Comparison of ENCODE assay signal across 8 cellular contexts in genomic region chr10:34815174-34816066, GRCh38. TPM values are rescaled to one million over a fixed set of nuclear protein-coding genes. Genes with fewer than 3 reads are reported as not detected.
DNase-seq lines count a peak whose midpoint lies in the region; ATAC-seq, FAIRE-seq and TF ChIP-seq lines count a peak whose summit lies in the region.

PARD3 (minus strand) TSS chr10:34815296; CDS start chr10:34814995, 301 bp downstream.

- in situ Hi-C loops in GM13976 (cut with MboI; ENCODE audit: low sequenced_read_pairs, unreplicated experiment): no loop called here
- in situ Hi-C loops in SK-MEL-5 (cut with HindIII; ENCODE audit: low pct_unique_long_range_greater_than_20kb, low sequenced_read_pairs): no loop called here

- H3K4me1 ChIP-seq in A673 (ENCODE audit: insufficient read depth, low read length, poor library complexity, severe bottlenecking) (peaks cover 14% of the 10 kb centered on the region), H1 (replicated peaks in 1 of 4; ENCODE audit: control insufficient read depth in 3 of 4, insufficient read depth in 4 of 4, low read length in 3 of 4) (peaks cover 6 to 17% (median 14%) of the 10 kb centered on the region in 4 experiments), lung (ENCODE audit: control insufficient read depth in 2 of 2, insufficient read depth in 2 of 2, low read length in 2 of 2) (peaks cover 2 to 9% of the 10 kb centered on the region in 2 donors), thyroid gland (peaks cover 16 to 26% of the 10 kb centered on the region in 2 donors)

- no peak within 1 kb of the TSS for H3K23ac ChIP-seq in H1 (ENCODE audit: insufficient read length)

- H3K36me3 ChIP-seq in A673 (ENCODE audit: insufficient read depth, low read length, poor library complexity, severe bottlenecking) (no peaks in the 10 kb centered on the region), H1 (ENCODE audit: control insufficient read depth in 2 of 4, insufficient read depth in 4 of 4, low read length in 3 of 4) (no peaks in the 10 kb centered on the region), lung (ENCODE audit: control insufficient read depth in 2 of 2, insufficient read depth in 2 of 2, low read length in 2 of 2) (no peaks in the 10 kb centered on the region), thyroid gland (no peaks in the 10 kb centered on the region)

- H3K27ac ChIP-seq in A673 (ENCODE audit: low read depth, low read length, poor library complexity, severe bottlenecking) (peak within 1 kb of the TSS; percentile 56), H1 (ENCODE audit: low read depth, low read length) (peak within 1 kb of the TSS; percentile 66), lung (ENCODE audit: low read depth in 1 of 2, low read length in 1 of 2) (peak within 1 kb of the TSS; percentile 85 to 90), thyroid gland (peak within 1 kb of the TSS; percentile 78 to 91 (median 80))

- TF ChIP-seq RAD21 in H1 (IDR thresholded peaks at IDR 0.05 in 1 of 2, conservative IDR thresholded peaks at IDR 0.05 in 1 of 2; ENCODE audit: low read depth in 2 of 2, low read length in 2 of 2): no peak

- no peak within 1 kb of the TSS for H2BK20ac ChIP-seq in H1 (ENCODE audit: low read length)

- no peak within 1 kb of the TSS for H2BK15ac ChIP-seq in H1 (ENCODE audit: low read length)

- H4K8ac ChIP-seq in H1 (ENCODE audit: extremely low read depth, insufficient read depth, low read length): peak within 1 kb of the TSS; percentile 89

- H3K23me2 ChIP-seq in H1 (ENCODE audit: low read depth, low read length): peaks cover 11% of the 10 kb centered on the region

- H2AK5ac ChIP-seq in H1 (ENCODE audit: low read depth, low read length): no peak within 1 kb of the TSS

- POLR2A ChIA-PET in A673 (lab: Charles Lee; ENCODE audit: low non-redundant PET): no interaction called here
- POLR2A ChIA-PET in H1 (lab: Charles Lee; ENCODE audit: partially characterized antibody): interaction anchor here (1.2 to 1.4 kb wide), 2 partner anchors 14 to 48 kb away, joined by 3 read pairs; no protein-coding TSS in a partner anchor

- peak within 1 kb of the TSS; percentile 88 for H3K18ac ChIP-seq in H1 (ENCODE audit: extremely low read depth, low read length)

- H3K56ac ChIP-seq in H1 (replicated peaks; ENCODE audit: insufficient read length, low read depth, low read length): peak within 1 kb of the TSS; percentile 56

- H3K4ac ChIP-seq in H1 (replicated peaks; ENCODE audit: insufficient read length, low read depth, low read length): peak within 1 kb of the TSS; percentile 25

- TF ChIP-seq POLR2A in H1 (IDR thresholded peaks at IDR 0.05; ENCODE audit: control extremely low read depth in 1 of 2, low read depth in 2 of 2, low read length in 2 of 2): peak in 1 of 2 experiments; percentile 49; a peak in 1 of 3 replicates
- peak in 1 of 2 donors; percentile 59 for TF ChIP-seq POLR2A in thyroid gland (IDR thresholded peaks at IDR 0.05)

- ATAC-seq in HG03460 (IDR thresholded peaks at IDR 0.05; ENCODE audit: unreplicated experiment) (peak; percentile 57), lung (ENCODE audit: insufficient read depth, low FRiP score) (peak; percentile 59)

- 0 out of 2 replicates have a peak within 1 kb of the TSS, but pooled peaks have one; percentile 5 for H2BK5ac ChIP-seq in H1 (ENCODE audit: low read depth, low read length)

- H3K4me3 ChIP-seq in A673 (ENCODE audit: low read depth, low read length, poor library complexity, severe bottlenecking) (peak within 1 kb of the TSS; percentile 78), H1 (ENCODE audit: extremely low read depth in 1 of 4, insufficient read depth in 2 of 4, low read depth in 3 of 4, low read length in 4 of 4) (peak within 1 kb of the TSS; percentile 80 to 98 (median 82)), lung (peak within 1 kb of the TSS; percentile 87), thyroid gland (replicated peaks in 1 of 3) (peak within 1 kb of the TSS; percentile 51 to 84 (median 78))

- peaks cover 15 to 17% of the 10 kb centered on the region in 2 experiments for H4K20me1 ChIP-seq in H1 (replicated peaks in 1 of 2; ENCODE audit: control insufficient read depth in 1 of 2, insufficient read depth in 2 of 2, low read length in 2 of 2)

- H3K79me2 ChIP-seq in H1 (ENCODE audit: control insufficient read depth in 1 of 2, insufficient read depth in 2 of 2, low read length in 2 of 2): peaks cover 4 to 38% of the 10 kb centered on the region in 2 experiments; a peak in 3 of 4 replicates

- CTCF ChIA-PET in A673 (lab: Charles Lee) (interaction anchor here (0.7 kb wide), 1 partner anchor 49 kb away, joined by 3 read pairs; no protein-coding TSS in a partner anchor), H1 (lab: Charles Lee; ENCODE audit: partially characterized antibody) (interaction anchor here (0.8 to 3.0 kb wide), 8 partner anchors 10 to 179 kb away, joined by 3 to 12 read pairs (median 4); no protein-coding TSS in a partner anchor)

- no peak for TF ChIP-seq EP300 in H1 (IDR thresholded peaks at IDR 0.05; ENCODE audit: borderline replicate concordance in 1 of 2, low read depth in 2 of 2, low read length in 2 of 2)

- 1% methylated on average over 15 of the region's 84 CpGs; no CpG with 5 or more reads in 1 of the 2 experiments for WGBS in H1 (ENCODE audit: extremely low coverage in 1 of 2, insufficient coverage in 1 of 2, insufficient read length in 1 of 2, insufficient replicate concordance in 2 of 2, low coverage in 1 of 2, low lambda C conversion rate in 2 of 2, missing lambda C conversion rate in 1 of 2), 2 experiments
- 0 to 1% methylated on average over 33 to 77 of the region's 84 CpGs for WGBS in lung, 2 donors
- 0 to 1% methylated on average over 27 of the region's 84 CpGs for WGBS in thyroid gland, 2 donors

- no peak for FAIRE-seq in H1 (lab: Jason Lieb, UNC)

- peak within 1 kb of the TSS; percentile 52 to 91 (median 70) for H3K9ac ChIP-seq in H1 (replicated peaks in 1 of 4; ENCODE audit: extremely low read depth in 1 of 4, low read depth in 3 of 4, low read length in 3 of 4)

- H3K27me3 ChIP-seq in A673 (replicated peaks; ENCODE audit: insufficient read depth, low read depth, low read length, poor library complexity) (no peaks in the 10 kb centered on the region), H1 (replicated peaks in 1 of 4; ENCODE audit: control insufficient read depth in 3 of 4, extremely low read depth in 1 of 4, insufficient read depth in 3 of 4, low read length in 3 of 4) (peaks cover 0 to 20% (median 14%) of the 10 kb centered on the region in 4 experiments; a peak in 5 of 7 replicates), lung (ENCODE audit: control insufficient read depth, insufficient read depth) (no peaks in the 10 kb centered on the region), thyroid gland (no peaks in the 10 kb centered on the region)

- peak; percentile 79 for DNase-seq in A673 (ENCODE audit: low spot score)
- DNase-seq in GM13976 (ENCODE audit: low spot score): peak; percentile 83
- DNase-seq in SK-MEL-5 (ENCODE audit: low read depth, low spot score): peak; percentile 52
- peak in 1 of 2 experiments; percentile 76 for DNase-seq in H1 (ENCODE audit: low read depth in 1 of 2, low spot score in 2 of 2)
- peak; percentile 61 for DNase-seq in lung (ENCODE audit: low spot score)
- peak; percentile 71 to 75 for DNase-seq in thyroid gland
- no peak for DNase-seq in stimulated activated CD4-positive, alpha-beta T cell treated with anti-CD3 and anti-CD28 coated beads, Interleukin-4, amount 100 ng/mL, for 4 hours

- no peak within 1 kb of the TSS for H2BK120ac ChIP-seq in H1 (replicated peaks; ENCODE audit: low read depth, low read length)

- no peaks in the 10 kb centered on the region for H3K9me3 ChIP-seq in A673 (ENCODE audit: low read depth, low read length, poor library complexity, severe bottlenecking)
- no peaks in the 10 kb centered on the region for H3K9me3 ChIP-seq in H1 (ENCODE audit: insufficient read depth in 2 of 2, low read depth in 1 of 2, low read length in 1 of 2)
- H3K9me3 ChIP-seq in lung (ENCODE audit: control insufficient read depth in 2 of 2, insufficient read depth in 1 of 2, low read length in 1 of 2): no peaks in the 10 kb centered on the region
- no peaks in the 10 kb centered on the region for H3K9me3 ChIP-seq in thyroid gland

- BruUV-seq in A673 (replicated peaks; lab: Mats Ljungman, UMichigan): no TSS peak

- H4K91ac ChIP-seq in H1 (replicated peaks; ENCODE audit: insufficient read length, low read length): no peak within 1 kb of the TSS

- H2AFZ ChIP-seq in H1 (ENCODE audit: low read length): 0 out of 2 replicates have a peak within 1 kb of the TSS, but pooled peaks have one; percentile 62

- intact Hi-C loops in A673 (cut with micrococcal nuclease; ENCODE audit: unreplicated experiment) (no loop called here), thyroid gland (cut with DNase I) (loop anchor here (10.0 kb wide), 2 partner anchors 81 to 141 kb away; no protein-coding TSS in a partner anchor)

- no peak within 1 kb of the TSS for H3K14ac ChIP-seq in H1 (ENCODE audit: insufficient read length)

- peak within 1 kb of the TSS; percentile 93 to 100 for H3K4me2 ChIP-seq in H1 (ENCODE audit: insufficient read depth in 1 of 2, low read depth in 2 of 2, low read length in 2 of 2)

- no peak within 1 kb of the TSS for H2BK12ac ChIP-seq in H1 (ENCODE audit: low read depth, low read length)

- TF ChIP-seq CTCF in A673 (conservative IDR thresholded peaks at IDR 0.05; ENCODE audit: low read depth, low read length): no peak
- no peak for TF ChIP-seq CTCF in GM13976 (IDR thresholded peaks at IDR 0.05; ENCODE audit: borderline replicate concordance, control extremely low read depth, extremely low read depth, insufficient read depth, missing control alignments)
- peak in 1 of 3 experiments; percentile 2; a peak in 1 of 4 replicates for TF ChIP-seq CTCF in H1 (IDR thresholded peaks at IDR 0.05; ENCODE audit: control extremely low read depth in 1 of 3, insufficient read depth in 1 of 3, low read depth in 1 of 3, low read length in 3 of 3)
- TF ChIP-seq CTCF in lung (IDR thresholded peaks at IDR 0.05; ENCODE audit: control extremely low read depth, extremely low read depth): no peak
- no peak for TF ChIP-seq CTCF in thyroid gland (IDR thresholded peaks at IDR 0.05)

- H3K79me1 ChIP-seq in H1 (ENCODE audit: low read depth, low read length): peaks cover 8% of the 10 kb centered on the region

- H4K5ac ChIP-seq in H1 (ENCODE audit: insufficient read length, low read depth, low read length): peak within 1 kb of the TSS; percentile 91

RNA-seq across cellular contexts. Expression of gene PARD3, which starts in this region (rescaled TPM):
- total RNA-seq in A673 (2021) (28.0 and 32.3 TPM in 2 replicates), lung (10 to 100 TPM; 28.8 to 69.2 TPM), thyroid gland (10 to 100 TPM; 48.6 to 88.4 (median 57.7) TPM)
- 42.4 and 44.2 TPM in 2 replicates for total RNA-seq in SK-MEL-5 (2014; rRNA removed; shearing (Covaris generic))
- polyA plus RNA-seq in SK-MEL-5 (2015; cell fraction: cytosol; rRNA removed): 25.6 and 36.2 TPM in 2 replicates
- 19.6 and 22.1 TPM in 2 replicates for polyA plus RNA-seq in SK-MEL-5 (2015; cell fraction: nucleus; rRNA removed)
- total RNA-seq in H1 (2021; fragmentation: NEBNext Ultra II Directional; extraction: Animal tissue kit (Norgen Biotek cat#: 25700)): 47.9 and 49.1 TPM in 2 replicates
- polyA plus RNA-seq in H1 (2011; rRNA removed) (14.3 and 19.7 TPM in 2 replicates), lung (10 to 100 TPM; 10.3 to 26.3 TPM)
- polyA plus RNA-seq in H1 (2011; cell fraction: cytosol; rRNA removed): 27.5 TPM
- polyA plus RNA-seq in H1 (2011; cell fraction: nucleus; rRNA removed): 25.6 TPM
- polyA plus RNA-seq in H1 (2012, experiment 1 of 2): 32.4 to 53.5 TPM (median 36.9 TPM) in 4 replicates
- polyA plus RNA-seq in H1 (2012, experiment 2 of 2): 3.6 TPM
- polyA plus RNA-seq in H1 (2013, experiment 1 of 2): 38.8 TPM
- 39.8 TPM for polyA plus RNA-seq in H1 (2013, experiment 2 of 2)
- 74.4 and 97.7 TPM in 2 replicates for polyA minus RNA-seq in H1 (2011; rRNA and poly(A)+ RNA removed)
- 31.5 TPM for polyA minus RNA-seq in H1 (2011; cell fraction: cytosol; rRNA and poly(A)+ RNA removed)
- 93.5 TPM for polyA minus RNA-seq in H1 (2011; cell fraction: nucleus; rRNA and poly(A)+ RNA removed)

Comparison
In these comparisons a context has a peak if more than half of its experiments do, and no peak if none do; other contexts are left out.
1. DNase-seq: peak in A673 (single experiment), GM13976 (single experiment), SK-MEL-5 (single experiment), lung (single experiment) and thyroid gland (2 of 2); none in stimulated activated CD4-positive, alpha-beta T cell treated with anti-CD3 and anti-CD28 coated beads, Interleukin-4, amount 100 ng/mL, for 4 hours (0 of 2).
2. Peak in every context shown above with its lines, with median percentiles within 50 percentile points of each other: H3K27ac ChIP-seq and H3K4me3 ChIP-seq.